ENCODE assay signal across 18 cellular contexts in genomic region chr3:70970952-70971351, GRCh38.
DNase-seq lines count a peak whose midpoint lies in the region; ATAC-seq and TF ChIP-seq lines count a peak whose summit lies in the region.
"Had no signal": no experiment of that assay in that cellular context is flagged by ENCODE, and none has a peak within 500 bp of the region (broad histone marks: within the 10 kb centered on the region; RNA-seq: fewer than 3 reads in every experiment).

No MANE protein-coding gene starts in this region.

- no peak for ATAC-seq in CD4-positive, alpha-beta T cell (ENCODE audit: poor library complexity)
- no peak for ATAC-seq in GM19467 (IDR thresholded peaks at IDR 0.05; ENCODE audit: unreplicated experiment)
- ATAC-seq: effector memory CD8-positive, alpha-beta T cell had no signal

- peak overlapping the region; percentile 61 for H3K27ac Mint-ChIP-seq in CD4-positive, alpha-beta T cell
- H3K27ac Mint-ChIP-seq in dendritic cell treated with granulocyte-macrophage colony-stimulating factor and Interleukin-4, amounts not matched to agents 40 ng/mL and 50 ng/mL, for 4 days = peak overlapping the region; percentile 33
- H3K27ac Mint-ChIP-seq in osteocyte (ENCODE audit: unreplicated experiment) = peak overlapping the region; percentile 57
- H3K27ac Mint-ChIP-seq: activated CD4-positive, alpha-beta T cell treated with anti-CD3 and anti-CD28 coated beads, Interleukin-2, amount 10 ng/mL, durations not matched to agents 24 days and 14 days had no signal

- no peaks in the 10 kb centered on the region for H3K27me3 Mint-ChIP-seq in CD4-positive, alpha-beta T cell
- no peaks in the 10 kb centered on the region for H3K27me3 Mint-ChIP-seq in dendritic cell treated with granulocyte-macrophage colony-stimulating factor and Interleukin-4, amounts not matched to agents 40 ng/mL and 50 ng/mL, for 4 days
- no peaks in the 10 kb centered on the region for H3K27me3 Mint-ChIP-seq in osteocyte (ENCODE audit: unreplicated experiment)
- H3K27me3 Mint-ChIP-seq: activated CD4-positive, alpha-beta T cell treated with anti-CD3 and anti-CD28 coated beads, Interleukin-2, amount 10 ng/mL, durations not matched to agents 24 days and 14 days; effector memory CD8-positive, alpha-beta T cell; naive B cell had no signal

- intact Hi-C loops in CD4-positive, alpha-beta T cell (cut with DNase I, micrococcal nuclease) = loop anchor here in 1 of 2 experiments (10.0 kb wide), 1 partner anchor 614 kb away; the partner anchor contains the start of gene FOXP1
- intact Hi-C loops in dendritic cell treated with granulocyte-macrophage colony-stimulating factor and Interleukin-4, amounts not matched to agents 40 ng/mL and 50 ng/mL, for 4 days (cut with micrococcal nuclease) = no loop called here

- H3K9me3 Mint-ChIP-seq in CD4-positive, alpha-beta T cell = no peaks in the 10 kb centered on the region
- no peaks in the 10 kb centered on the region for H3K9me3 Mint-ChIP-seq in dendritic cell treated with granulocyte-macrophage colony-stimulating factor and Interleukin-4, amounts not matched to agents 40 ng/mL and 50 ng/mL, for 4 days
- no peaks in the 10 kb centered on the region for H3K9me3 Mint-ChIP-seq in osteocyte (ENCODE audit: unreplicated experiment)
- H3K9me3 Mint-ChIP-seq: activated CD4-positive, alpha-beta T cell treated with anti-CD3 and anti-CD28 coated beads, Interleukin-2, amount 10 ng/mL, durations not matched to agents 24 days and 14 days; effector memory CD8-positive, alpha-beta T cell; naive B cell had no signal

- H3K27me3 ChIP-seq in CD4-positive, alpha-beta T cell (ENCODE audit: control insufficient read depth, insufficient read depth, low read length) = no peaks in the 10 kb centered on the region
- H3K27me3 ChIP-seq in HUES64 (ENCODE audit: insufficient read depth, low read length) = no peaks in the 10 kb centered on the region

- no peaks in the 10 kb centered on the region for H3K9me3 ChIP-seq in CD4-positive, alpha-beta T cell (ENCODE audit: control insufficient read depth, low read length)
- H3K9me3 ChIP-seq in HUES64 (ENCODE audit: insufficient read depth, low read depth, low read length) = no peaks in the 10 kb centered on the region

- no peaks in the 10 kb centered on the region for H3K4me1 Mint-ChIP-seq in CD4-positive, alpha-beta T cell (ENCODE audit: low read depth)
- H3K4me1 Mint-ChIP-seq in dendritic cell treated with granulocyte-macrophage colony-stimulating factor and Interleukin-4, amounts not matched to agents 40 ng/mL and 50 ng/mL, for 4 days (ENCODE audit: low read depth) = no peaks in the 10 kb centered on the region
- H3K4me1 Mint-ChIP-seq in osteocyte (ENCODE audit: unreplicated experiment) = peaks cover 37% of the 10 kb centered on the region

- CTCF ChIA-PET in CD4-positive, alpha-beta T cell (lab: Charles Lee) = no interaction called here

- peaks cover 99% of the 10 kb centered on the region for H3K36me3 Mint-ChIP-seq in CD4-positive, alpha-beta T cell (ENCODE audit: low read depth)
- peaks cover 67% of the 10 kb centered on the region for H3K36me3 Mint-ChIP-seq in dendritic cell treated with granulocyte-macrophage colony-stimulating factor and Interleukin-4, amounts not matched to agents 40 ng/mL and 50 ng/mL, for 4 days (ENCODE audit: low read depth)
- H3K36me3 Mint-ChIP-seq in osteocyte (ENCODE audit: unreplicated experiment) = peaks cover 66% of the 10 kb centered on the region

- no peak overlapping the region for H3K9ac ChIP-seq in HUES64 (ENCODE audit: low read depth, low read length)

- H3K4me3 Mint-ChIP-seq in CD4-positive, alpha-beta T cell = no peak overlapping the region
- no peak overlapping the region for H3K4me3 Mint-ChIP-seq in dendritic cell treated with granulocyte-macrophage colony-stimulating factor and Interleukin-4, amounts not matched to agents 40 ng/mL and 50 ng/mL, for 4 days
- H3K4me3 Mint-ChIP-seq in osteocyte (ENCODE audit: unreplicated experiment) = no peak overlapping the region
- H3K4me3 Mint-ChIP-seq: activated CD4-positive, alpha-beta T cell treated with anti-CD3 and anti-CD28 coated beads, Interleukin-2, amount 10 ng/mL, durations not matched to agents 24 days and 14 days; effector memory CD8-positive, alpha-beta T cell had no signal

- WGBS in HUES64 = 67% methylated on average over 6 of the region's 6 CpGs

- H3K4me3 ChIP-seq in HUES64 (ENCODE audit: low read length) = no peak overlapping the region

- POLR2A ChIA-PET in CD4-positive, alpha-beta T cell (lab: Charles Lee) = no interaction called here

- H3K36me3 ChIP-seq in HUES64 (ENCODE audit: insufficient read depth, low read length) = peaks cover 26% of the 10 kb centered on the region

- no peak for DNase-seq in CD4-positive, alpha-beta T cell
- DNase-seq in osteocyte (ENCODE audit: extremely low spot score, unreplicated experiment) = no peak
- no peak for DNase-seq in GM20000 (ENCODE audit: low spot score)
- DNase-seq in NCI-H2227 treated with DMSO at 0.1 percent for 48 hours (lab: John Stamatoyannopoulos, UW) = no peak
- DNase-seq: activated CD4-positive, alpha-beta T cell treated with anti-CD3 and anti-CD28 coated beads, Interleukin-2, amount 10 ng/mL, durations not matched to agents 24 days and 14 days; activated CD8-positive, alpha-beta memory T cell treated with anti-CD3 and anti-CD28 coated beads, Interleukin-2, amount 50 U/mL, for 48 hours; Calu3; effector memory CD8-positive, alpha-beta T cell; mammary epithelial cell; naive B cell; NCI-H1436; NCI-H2171 treated with DMSO at 0.1 percent for 48 hours; NCI-H69; stimulated activated CD4-positive, alpha-beta T cell treated with anti-CD3 and anti-CD28 coated beads, Interleukin-1b, Interleukin-23, amount 100 ng/mL, for 48 hours had no signal

- no peak for TF ChIP-seq CTCF in CD4-positive, alpha-beta T cell (IDR thresholded peaks at IDR 0.05)
- TF ChIP-seq CTCF in osteocyte (IDR thresholded peaks at IDR 0.05) (no peak), GM20000 (IDR thresholded peaks at IDR 0.05; ENCODE audit: extremely low read depth, missing control alignments) (no peak)

- no peak overlapping the region for H3K27ac ChIP-seq in CD4-positive, alpha-beta T cell (ENCODE audit: low read depth, low read length)
- peak overlapping the region; percentile 13; the same call in 1 of the 2 replicates for H3K27ac ChIP-seq in HUES64 (ENCODE audit: low read depth, low read length)
- H3K27ac ChIP-seq: RWPE1 had no signal

- H3K4me1 ChIP-seq in HUES64 (ENCODE audit: insufficient read depth, low read length) = peaks cover 14% of the 10 kb centered on the region
